Comparison of ENCODE assay signal across 1 cellular context in the genomic region with DNA sequence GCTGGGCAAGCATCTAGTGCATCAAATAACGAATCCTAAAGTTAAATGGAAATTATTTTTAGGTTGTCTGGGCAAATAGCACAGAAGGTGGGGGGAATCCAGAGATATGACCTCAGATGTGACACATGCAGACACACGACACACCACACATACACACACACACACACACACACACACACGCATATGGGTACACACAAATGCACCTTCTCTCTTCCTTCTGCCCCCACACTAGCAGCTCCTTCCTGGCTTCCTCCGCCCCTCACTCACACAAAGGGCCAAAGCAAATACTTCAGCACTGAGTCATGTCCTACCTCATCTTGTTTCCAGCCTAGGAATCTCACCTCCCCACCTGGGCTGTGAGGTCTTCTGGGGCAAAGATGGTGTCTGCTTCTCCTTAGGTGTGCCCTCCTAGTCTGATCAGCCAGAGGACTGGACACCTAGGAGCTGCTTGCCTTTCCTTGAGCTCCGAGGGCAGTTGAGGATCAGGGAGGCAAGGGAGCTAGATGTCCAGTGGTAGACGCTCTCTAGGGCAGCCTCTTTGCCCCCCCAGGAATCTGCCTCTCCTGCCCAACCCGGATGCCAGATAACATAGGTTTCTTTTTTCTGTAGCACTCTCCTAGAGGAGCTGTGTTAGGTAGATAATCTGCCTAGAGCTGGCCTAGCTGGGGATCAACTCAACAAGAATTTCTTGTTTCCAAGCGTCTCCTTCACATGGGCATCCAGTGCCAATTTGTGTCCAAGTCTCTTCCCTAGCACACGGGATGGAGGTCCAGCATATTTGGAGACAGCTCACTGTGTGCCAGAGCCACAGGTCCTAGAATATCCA.
TF ChIP-seq lines count a peak whose summit lies in the region.

No MANE protein-coding gene starts in this region.

TF ChIP-seq in HEK293, 187 proteins besides CTCF, POLR2A, EP300 and RAD21 (continued from another document and continues in another):
- TF ChIP-seq, protein P1, sequence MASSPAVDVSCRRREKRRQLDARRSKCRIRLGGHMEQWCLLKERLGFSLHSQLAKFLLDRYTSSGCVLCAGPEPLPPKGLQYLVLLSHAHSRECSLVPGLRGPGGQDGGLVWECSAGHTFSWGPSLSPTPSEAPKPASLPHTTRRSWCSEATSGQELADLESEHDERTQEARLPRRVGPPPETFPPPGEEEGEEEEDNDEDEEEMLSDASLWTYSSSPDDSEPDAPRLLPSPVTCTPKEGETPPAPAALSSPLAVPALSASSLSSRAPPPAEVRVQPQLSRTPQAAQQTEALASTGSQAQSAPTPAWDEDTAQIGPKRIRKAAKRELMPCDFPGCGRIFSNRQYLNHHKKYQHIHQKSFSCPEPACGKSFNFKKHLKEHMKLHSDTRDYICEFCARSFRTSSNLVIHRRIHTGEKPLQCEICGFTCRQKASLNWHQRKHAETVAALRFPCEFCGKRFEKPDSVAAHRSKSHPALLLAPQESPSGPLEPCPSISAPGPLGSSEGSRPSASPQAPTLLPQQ (tag by site-specific recombination; IDR thresholded peaks at IDR 0.05) = peak; percentile 62
- TF ChIP-seq ZNF558 (tag by site-specific recombination; IDR thresholded peaks at IDR 0.05) = no peak
- no peak for TF ChIP-seq ZNF133 (tag by site-specific recombination; IDR thresholded peaks at IDR 0.05)
- TF ChIP-seq, protein P2, sequence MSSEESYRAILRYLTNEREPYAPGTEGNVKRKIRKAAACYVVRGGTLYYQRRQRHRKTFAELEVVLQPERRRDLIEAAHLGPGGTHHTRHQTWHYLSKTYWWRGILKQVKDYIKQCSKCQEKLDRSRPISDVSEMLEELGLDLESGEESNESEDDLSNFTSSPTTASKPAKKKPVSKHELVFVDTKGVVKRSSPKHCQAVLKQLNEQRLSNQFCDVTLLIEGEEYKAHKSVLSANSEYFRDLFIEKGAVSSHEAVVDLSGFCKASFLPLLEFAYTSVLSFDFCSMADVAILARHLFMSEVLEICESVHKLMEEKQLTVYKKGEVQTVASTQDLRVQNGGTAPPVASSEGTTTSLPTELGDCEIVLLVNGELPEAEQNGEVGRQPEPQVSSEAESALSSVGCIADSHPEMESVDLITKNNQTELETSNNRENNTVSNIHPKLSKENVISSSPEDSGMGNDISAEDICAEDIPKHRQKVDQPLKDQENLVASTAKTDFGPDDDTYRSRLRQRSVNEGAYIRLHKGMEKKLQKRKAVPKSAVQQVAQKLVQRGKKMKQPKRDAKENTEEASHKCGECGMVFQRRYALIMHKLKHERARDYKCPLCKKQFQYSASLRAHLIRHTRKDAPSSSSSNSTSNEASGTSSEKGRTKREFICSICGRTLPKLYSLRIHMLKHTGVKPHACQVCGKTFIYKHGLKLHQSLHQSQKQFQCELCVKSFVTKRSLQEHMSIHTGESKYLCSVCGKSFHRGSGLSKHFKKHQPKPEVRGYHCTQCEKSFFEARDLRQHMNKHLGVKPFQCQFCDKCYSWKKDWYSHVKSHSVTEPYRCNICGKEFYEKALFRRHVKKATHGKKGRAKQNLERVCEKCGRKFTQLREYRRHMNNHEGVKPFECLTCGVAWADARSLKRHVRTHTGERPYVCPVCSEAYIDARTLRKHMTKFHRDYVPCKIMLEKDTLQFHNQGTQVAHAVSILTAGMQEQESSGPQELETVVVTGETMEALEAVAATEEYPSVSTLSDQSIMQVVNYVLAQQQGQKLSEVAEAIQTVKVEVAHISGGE (tag by site-specific recombination; conservative IDR thresholded peaks at IDR 0.05; ENCODE audit: low read depth) = no peak
- TF ChIP-seq ZSCAN30 (tag by site-specific recombination; IDR thresholded peaks at IDR 0.05) = no peak
- no peak for TF ChIP-seq ZNF561 (tag by site-specific recombination; IDR thresholded peaks at IDR 0.05; ENCODE audit: borderline replicate concordance)
- no peak for TF ChIP-seq ZNF548 (tag by site-specific recombination; IDR thresholded peaks at IDR 0.05)
- TF ChIP-seq ZFP41 (tag by site-specific recombination; IDR thresholded peaks at IDR 0.05; ENCODE audit: borderline replicate concordance) = no peak
- no peak for TF ChIP-seq ZNF571 (tag by site-specific recombination; IDR thresholded peaks at IDR 0.05)
- TF ChIP-seq ZSCAN5A (tag by site-specific recombination; IDR thresholded peaks at IDR 0.05) = no peak
- TF ChIP-seq ZNF140 (tag by site-specific recombination; IDR thresholded peaks at IDR 0.05) = no peak
- TF ChIP-seq MYNN (tag by site-specific recombination; IDR thresholded peaks at IDR 0.05; ENCODE audit: borderline replicate concordance) = no peak
- TF ChIP-seq GLIS1 (tag by site-specific recombination; IDR thresholded peaks at IDR 0.05) = no peak
- no peak for TF ChIP-seq HOXD13 (CRISPR knock-in tag; IDR thresholded peaks at IDR 0.05; ENCODE audit: borderline replicate concordance)
- 0 out of 2 replicates have a peak, but pooled peaks have one; percentile 49 for TF ChIP-seq ZEB2 (tag by site-specific recombination; IDR thresholded peaks at IDR 0.05)
- TF ChIP-seq YY1 (tag by site-specific recombination; IDR thresholded peaks at IDR 0.05) = no peak
- TF ChIP-seq, protein P3, sequence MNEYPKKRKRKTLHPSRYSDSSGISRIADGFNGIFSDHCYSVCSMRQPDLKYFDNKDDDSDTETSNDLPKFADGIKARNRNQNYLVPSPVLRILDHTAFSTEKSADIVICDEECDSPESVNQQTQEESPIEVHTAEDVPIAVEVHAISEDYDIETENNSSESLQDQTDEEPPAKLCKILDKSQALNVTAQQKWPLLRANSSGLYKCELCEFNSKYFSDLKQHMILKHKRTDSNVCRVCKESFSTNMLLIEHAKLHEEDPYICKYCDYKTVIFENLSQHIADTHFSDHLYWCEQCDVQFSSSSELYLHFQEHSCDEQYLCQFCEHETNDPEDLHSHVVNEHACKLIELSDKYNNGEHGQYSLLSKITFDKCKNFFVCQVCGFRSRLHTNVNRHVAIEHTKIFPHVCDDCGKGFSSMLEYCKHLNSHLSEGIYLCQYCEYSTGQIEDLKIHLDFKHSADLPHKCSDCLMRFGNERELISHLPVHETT (tag by site-specific recombination; IDR thresholded peaks at IDR 0.05) = peak; percentile 66; the same call in 1 of the 2 replicates
- no peak for TF ChIP-seq ZNF23 (tag by site-specific recombination; IDR thresholded peaks at IDR 0.05; ENCODE audit: borderline replicate concordance)
- no peak for TF ChIP-seq ZXDB (tag by site-specific recombination; IDR thresholded peaks at IDR 0.05)
- TF ChIP-seq ZNF530 (tag by site-specific recombination; IDR thresholded peaks at IDR 0.05; ENCODE audit: low read depth) = no peak
- TF ChIP-seq ZNF664 (tag by site-specific recombination; IDR thresholded peaks at IDR 0.05) = no peak
- TF ChIP-seq KLF1 (tag by site-specific recombination; IDR thresholded peaks at IDR 0.05) = no peak
- TF ChIP-seq ZNF354C (tag by site-specific recombination; IDR thresholded peaks at IDR 0.05; ENCODE audit: borderline replicate concordance, low read depth) = no peak
- TF ChIP-seq ZNF473 (tag by site-specific recombination; IDR thresholded peaks at IDR 0.05) = 0 out of 2 replicates have a peak, but pooled peaks have one; percentile 71
- 0 out of 2 replicates have a peak, but pooled peaks have one; percentile 41 for TF ChIP-seq ZNF24 (tag by site-specific recombination; IDR thresholded peaks at IDR 0.05)
- TF ChIP-seq, protein P4, sequence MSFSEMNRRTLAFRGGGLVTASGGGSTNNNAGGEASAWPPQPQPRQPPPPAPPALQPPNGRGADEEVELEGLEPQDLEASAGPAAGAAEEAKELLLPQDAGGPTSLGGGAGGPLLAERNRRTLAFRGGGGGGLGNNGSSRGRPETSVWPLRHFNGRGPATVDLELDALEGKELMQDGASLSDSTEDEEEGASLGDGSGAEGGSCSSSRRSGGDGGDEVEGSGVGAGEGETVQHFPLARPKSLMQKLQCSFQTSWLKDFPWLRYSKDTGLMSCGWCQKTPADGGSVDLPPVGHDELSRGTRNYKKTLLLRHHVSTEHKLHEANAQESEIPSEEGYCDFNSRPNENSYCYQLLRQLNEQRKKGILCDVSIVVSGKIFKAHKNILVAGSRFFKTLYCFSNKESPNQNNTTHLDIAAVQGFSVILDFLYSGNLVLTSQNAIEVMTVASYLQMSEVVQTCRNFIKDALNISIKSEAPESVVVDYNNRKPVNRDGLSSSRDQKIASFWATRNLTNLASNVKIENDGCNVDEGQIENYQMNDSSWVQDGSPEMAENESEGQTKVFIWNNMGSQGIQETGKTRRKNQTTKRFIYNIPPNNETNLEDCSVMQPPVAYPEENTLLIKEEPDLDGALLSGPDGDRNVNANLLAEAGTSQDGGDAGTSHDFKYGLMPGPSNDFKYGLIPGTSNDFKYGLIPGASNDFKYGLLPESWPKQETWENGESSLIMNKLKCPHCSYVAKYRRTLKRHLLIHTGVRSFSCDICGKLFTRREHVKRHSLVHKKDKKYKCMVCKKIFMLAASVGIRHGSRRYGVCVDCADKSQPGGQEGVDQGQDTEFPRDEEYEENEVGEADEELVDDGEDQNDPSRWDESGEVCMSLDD (tag by site-specific recombination; IDR thresholded peaks at IDR 0.05) = peak; percentile 81
- TF ChIP-seq ZNF350 (tag by site-specific recombination; IDR thresholded peaks at IDR 0.05) = no peak
- TF ChIP-seq, protein P5, sequence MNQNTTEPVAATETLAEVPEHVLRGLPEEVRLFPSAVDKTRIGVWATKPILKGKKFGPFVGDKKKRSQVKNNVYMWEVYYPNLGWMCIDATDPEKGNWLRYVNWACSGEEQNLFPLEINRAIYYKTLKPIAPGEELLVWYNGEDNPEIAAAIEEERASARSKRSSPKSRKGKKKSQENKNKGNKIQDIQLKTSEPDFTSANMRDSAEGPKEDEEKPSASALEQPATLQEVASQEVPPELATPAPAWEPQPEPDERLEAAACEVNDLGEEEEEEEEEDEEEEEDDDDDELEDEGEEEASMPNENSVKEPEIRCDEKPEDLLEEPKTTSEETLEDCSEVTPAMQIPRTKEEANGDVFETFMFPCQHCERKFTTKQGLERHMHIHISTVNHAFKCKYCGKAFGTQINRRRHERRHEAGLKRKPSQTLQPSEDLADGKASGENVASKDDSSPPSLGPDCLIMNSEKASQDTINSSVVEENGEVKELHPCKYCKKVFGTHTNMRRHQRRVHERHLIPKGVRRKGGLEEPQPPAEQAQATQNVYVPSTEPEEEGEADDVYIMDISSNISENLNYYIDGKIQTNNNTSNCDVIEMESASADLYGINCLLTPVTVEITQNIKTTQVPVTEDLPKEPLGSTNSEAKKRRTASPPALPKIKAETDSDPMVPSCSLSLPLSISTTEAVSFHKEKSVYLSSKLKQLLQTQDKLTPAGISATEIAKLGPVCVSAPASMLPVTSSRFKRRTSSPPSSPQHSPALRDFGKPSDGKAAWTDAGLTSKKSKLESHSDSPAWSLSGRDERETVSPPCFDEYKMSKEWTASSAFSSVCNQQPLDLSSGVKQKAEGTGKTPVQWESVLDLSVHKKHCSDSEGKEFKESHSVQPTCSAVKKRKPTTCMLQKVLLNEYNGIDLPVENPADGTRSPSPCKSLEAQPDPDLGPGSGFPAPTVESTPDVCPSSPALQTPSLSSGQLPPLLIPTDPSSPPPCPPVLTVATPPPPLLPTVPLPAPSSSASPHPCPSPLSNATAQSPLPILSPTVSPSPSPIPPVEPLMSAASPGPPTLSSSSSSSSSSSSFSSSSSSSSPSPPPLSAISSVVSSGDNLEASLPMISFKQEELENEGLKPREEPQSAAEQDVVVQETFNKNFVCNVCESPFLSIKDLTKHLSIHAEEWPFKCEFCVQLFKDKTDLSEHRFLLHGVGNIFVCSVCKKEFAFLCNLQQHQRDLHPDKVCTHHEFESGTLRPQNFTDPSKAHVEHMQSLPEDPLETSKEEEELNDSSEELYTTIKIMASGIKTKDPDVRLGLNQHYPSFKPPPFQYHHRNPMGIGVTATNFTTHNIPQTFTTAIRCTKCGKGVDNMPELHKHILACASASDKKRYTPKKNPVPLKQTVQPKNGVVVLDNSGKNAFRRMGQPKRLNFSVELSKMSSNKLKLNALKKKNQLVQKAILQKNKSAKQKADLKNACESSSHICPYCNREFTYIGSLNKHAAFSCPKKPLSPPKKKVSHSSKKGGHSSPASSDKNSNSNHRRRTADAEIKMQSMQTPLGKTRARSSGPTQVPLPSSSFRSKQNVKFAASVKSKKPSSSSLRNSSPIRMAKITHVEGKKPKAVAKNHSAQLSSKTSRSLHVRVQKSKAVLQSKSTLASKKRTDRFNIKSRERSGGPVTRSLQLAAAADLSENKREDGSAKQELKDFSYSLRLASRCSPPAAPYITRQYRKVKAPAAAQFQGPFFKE (tag by site-specific recombination; IDR thresholded peaks at IDR 0.05; ENCODE audit: borderline replicate concordance) = no peak
- TF ChIP-seq ZNF302 (tag by site-specific recombination; IDR thresholded peaks at IDR 0.05; ENCODE audit: low read depth) = no peak
- TF ChIP-seq MEIS1 (CRISPR knock-in tag; IDR thresholded peaks at IDR 0.05; ENCODE audit: borderline replicate concordance) = no peak
- TF ChIP-seq OSR2 (tag by site-specific recombination; IDR thresholded peaks at IDR 0.05) = no peak
- TF ChIP-seq ZNF791 (tag by site-specific recombination; IDR thresholded peaks at IDR 0.05) = no peak
- no peak for TF ChIP-seq ZIC2 (tag by site-specific recombination; IDR thresholded peaks at IDR 0.05)
- TF ChIP-seq ZNF114 (tag by site-specific recombination; IDR thresholded peaks at IDR 0.05) = no peak
- peak; percentile 98 for TF ChIP-seq ZFHX2 (tag by site-specific recombination; conservative IDR thresholded peaks at IDR 0.05)
- TF ChIP-seq ZNF610 (tag by site-specific recombination; IDR thresholded peaks at IDR 0.05; ENCODE audit: borderline replicate concordance) = no peak
- no peak for TF ChIP-seq ZNF404 (tag by site-specific recombination; IDR thresholded peaks at IDR 0.05)
- no peak for TF ChIP-seq ZBTB8A (tag by site-specific recombination; IDR thresholded peaks at IDR 0.05)
- no peak for TF ChIP-seq ZNF626 (tag by site-specific recombination; IDR thresholded peaks at IDR 0.05)
- TF ChIP-seq ZNF488 (tag by site-specific recombination; IDR thresholded peaks at IDR 0.05) = no peak
- TF ChIP-seq ZNF175 (tag by site-specific recombination; IDR thresholded peaks at IDR 0.05) = no peak
- peak; percentile 83; the same call in 1 of the 2 replicates for TF ChIP-seq RBAK (tag by site-specific recombination; IDR thresholded peaks at IDR 0.05)
